8 cellular contexts compared by ENCODE assay signal in the genomic region with DNA sequence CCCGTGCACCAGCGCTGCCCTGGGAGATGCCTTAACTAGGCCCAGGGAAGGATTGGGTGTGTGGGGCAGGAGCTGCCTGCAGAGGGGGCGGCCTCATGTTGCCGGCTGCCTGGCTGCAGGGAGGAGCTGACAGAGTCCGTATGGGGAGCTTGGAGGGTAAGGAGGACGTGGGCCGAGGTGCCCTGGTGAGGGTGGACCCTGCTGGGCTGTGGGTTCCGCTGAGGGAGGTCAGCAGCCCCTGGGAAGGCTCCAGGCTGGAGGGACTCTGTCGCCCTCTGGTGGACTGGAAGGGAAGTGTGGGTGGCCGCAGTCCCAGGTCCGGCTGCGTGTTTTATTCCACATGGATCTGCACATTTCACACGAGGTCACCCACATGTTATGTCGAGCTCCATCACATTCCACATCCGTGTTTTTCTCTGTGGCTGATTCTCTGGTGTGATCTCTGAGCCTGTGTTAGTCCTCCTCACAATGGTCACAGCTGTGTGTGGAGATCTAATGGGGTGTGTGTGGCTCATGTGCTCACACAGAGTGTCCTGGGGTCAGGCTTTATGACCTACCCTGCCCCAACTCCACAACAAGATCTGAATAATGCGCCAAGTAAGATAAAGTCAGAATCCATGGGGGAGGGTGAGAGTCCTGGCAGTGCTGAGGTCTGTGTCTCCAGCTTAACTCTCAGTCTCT. TPM values are rescaled to one million over a fixed set of nuclear protein-coding genes. Genes with fewer than 3 reads are reported as not detected.
DNase-seq lines count a peak whose midpoint lies in the region; ATAC-seq lines count a peak whose summit lies in the region.

No MANE protein-coding gene starts in this region.

- ATAC-seq in sciatic nerve (peak; percentile 61), GM19324 (IDR thresholded peaks at IDR 0.05; ENCODE audit: low FRiP score, unreplicated experiment) (no peak), GM18873 (IDR thresholded peaks at IDR 0.05; ENCODE audit: low FRiP score, unreplicated experiment) (no peak)

- peak; percentile 18 for DNase-seq in NCI-H1092 treated with DMSO at 0.1 percent for 48 hours (lab: John Stamatoyannopoulos, UW)
- no peak for DNase-seq in NCI-H1092 (lab: John Stamatoyannopoulos, UW)
- peak; percentile 20 for DNase-seq in NCI-H146 (lab: John Stamatoyannopoulos, UW)
- DNase-seq in activated T-cell treated with anti-CD3 and anti-CD28 coated beads, Interleukin-2, amount 50 U/mL, for 1 hour: peak; percentile 56
- peak; percentile 30 for DNase-seq in glomerular visceral epithelial cell (ENCODE audit: extremely low spot score)
- DNase-seq in sciatic nerve (ENCODE audit: low spot score): no peak

- intact Hi-C loops in sciatic nerve (cut with DNase I): no loop called here

RNA-seq across cellular contexts. Expression of a gene that starts 1.8 kb away (rescaled TPM):
- 1.3 TPM for total RNA-seq in sciatic nerve

Comparison
In these comparisons a context has a peak if more than half of its experiments do, and no peak if none do; other contexts are left out.
1. DNase-seq: peak in NCI-H1092 treated with DMSO at 0.1 percent for 48 hours (single experiment), NCI-H146 (single experiment), activated T-cell treated with anti-CD3 and anti-CD28 coated beads, Interleukin-2, amount 50 U/mL, for 1 hour (single experiment) and glomerular visceral epithelial cell (single experiment); none in NCI-H1092 (single experiment) and sciatic nerve (single experiment).